In genomic region chr14:33457617-33458016, GRCh38 we compare ENCODE assay signal across 14 cellular contexts.
"Had no signal": no experiment of that assay in that cellular context is flagged by ENCODE, and none has a peak within 500 bp of the region (broad histone marks: within the 10 kb centered on the region; RNA-seq: fewer than 3 reads in every experiment).

No MANE protein-coding gene starts in this region.

- ATAC-seq: activated CD8-positive, alpha-beta memory T cell treated with anti-CD3 and anti-CD28 coated beads, Interleukin-2, amount 10 ng/mL, durations not matched to agents 7 days and 5 days; activated naive CD4-positive, alpha-beta T cell treated with anti-CD3 and anti-CD28 coated beads, Interleukin-2, amount 50 U/mL, for 72 hours; activated T-cell treated with anti-CD3 and anti-CD28 coated beads, Interleukin-2, amount 50 U/mL, for 4 hours; heart left ventricle had no signal

- FAIRE-seq: endometrium had no signal

- H3K4me3 ChIP-seq: heart left ventricle, left ventricle myocardium inferior, testis had no signal

- H3K4me1 ChIP-seq: testis had no signal

- H3K9me3 ChIP-seq: heart left ventricle, left ventricle myocardium inferior, testis had no signal

- H3K27me3 ChIP-seq: heart left ventricle, testis had no signal

- H3K36me3 ChIP-seq: heart left ventricle, left ventricle myocardium inferior had no signal

- H3K27ac ChIP-seq: heart left ventricle, left ventricle myocardium inferior, testis had no signal

- DNase-seq: activated CD4-positive, alpha-beta T cell treated with anti-CD3 and anti-CD28 coated beads, Interleukin-2, amount 50 U/mL, for 4 hours; activated CD4-positive, CD25-positive, alpha-beta regulatory T cell treated with anti-CD3 and anti-CD28 coated beads, Interleukin-2, amount 50 U/mL, for 72 hours; activated CD8-positive, alpha-beta memory T cell treated with anti-CD3 and anti-CD28 coated beads, Interleukin-2, amount 10 ng/mL, durations not matched to agents 7 days and 5 days; activated effector memory CD4-positive, alpha-beta T cell treated with anti-CD3 and anti-CD28 coated beads, Interleukin-2, amount 50 U/mL, for 16 hours; activated T-cell treated with anti-CD3 and anti-CD28 coated beads, Interleukin-2, amount 50 U/mL, for 4 hours; amniotic stem cell; foreskin melanocyte; heart left ventricle; left ventricle myocardium inferior; mesendoderm; stimulated activated CD4-positive, alpha-beta T cell treated with anti-CD3 and anti-CD28 coated beads, Interleukin-4, amount 100 ng/mL, for 1 hour; testis had no signal
